3 cellular contexts compared by ENCODE assay signal in the genomic region with DNA sequence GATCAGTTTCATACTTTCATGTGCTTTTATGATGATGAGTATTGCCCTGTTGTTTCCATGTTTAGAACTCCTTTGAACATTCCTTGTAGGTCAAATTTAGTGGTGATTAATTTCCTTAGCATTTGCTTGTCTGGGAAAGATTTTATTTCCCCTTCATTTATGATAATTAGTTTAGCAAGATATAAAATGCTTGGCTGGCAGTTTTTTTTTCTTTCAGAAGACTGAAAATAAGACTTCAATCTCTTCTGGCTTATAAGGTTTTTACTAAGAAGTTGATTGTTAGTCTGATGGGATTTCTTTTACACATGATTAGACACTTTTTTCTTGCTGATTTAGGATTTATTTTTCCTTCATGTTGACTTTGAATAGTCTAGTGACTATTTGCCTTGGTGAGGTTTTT.
A peak's percentile ranks its signal among the peaks of the same experiment; 100 is the strongest.
TF ChIP-seq lines count a peak whose summit lies in the region.

No MANE protein-coding gene starts in this region.

TF ChIP-seq in A549, 52 proteins besides CTCF, POLR2A, EP300 and RAD21:
- TF ChIP-seq MAFK (IDR thresholded peaks at IDR 0.05; ENCODE audit: partially characterized antibody) (peak; percentile 73), KDM5A (IDR thresholded peaks at IDR 0.05) (no peak)

TF ChIP-seq in IMR-90, 13 proteins besides CTCF, POLR2A, EP300 and RAD21:
- TF ChIP-seq, protein P1, sequence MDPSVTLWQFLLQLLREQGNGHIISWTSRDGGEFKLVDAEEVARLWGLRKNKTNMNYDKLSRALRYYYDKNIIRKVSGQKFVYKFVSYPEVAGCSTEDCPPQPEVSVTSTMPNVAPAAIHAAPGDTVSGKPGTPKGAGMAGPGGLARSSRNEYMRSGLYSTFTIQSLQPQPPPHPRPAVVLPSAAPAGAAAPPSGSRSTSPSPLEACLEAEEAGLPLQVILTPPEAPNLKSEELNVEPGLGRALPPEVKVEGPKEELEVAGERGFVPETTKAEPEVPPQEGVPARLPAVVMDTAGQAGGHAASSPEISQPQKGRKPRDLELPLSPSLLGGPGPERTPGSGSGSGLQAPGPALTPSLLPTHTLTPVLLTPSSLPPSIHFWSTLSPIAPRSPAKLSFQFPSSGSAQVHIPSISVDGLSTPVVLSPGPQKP (IDR thresholded peaks at IDR 0.05; ENCODE audit: borderline replicate concordance, low read depth, low read length): no peak
- no peak for TF ChIP-seq MAZ (IDR thresholded peaks at IDR 0.05; ENCODE audit: borderline replicate concordance, low read depth, low read length)
- TF ChIP-seq, protein P2, sequence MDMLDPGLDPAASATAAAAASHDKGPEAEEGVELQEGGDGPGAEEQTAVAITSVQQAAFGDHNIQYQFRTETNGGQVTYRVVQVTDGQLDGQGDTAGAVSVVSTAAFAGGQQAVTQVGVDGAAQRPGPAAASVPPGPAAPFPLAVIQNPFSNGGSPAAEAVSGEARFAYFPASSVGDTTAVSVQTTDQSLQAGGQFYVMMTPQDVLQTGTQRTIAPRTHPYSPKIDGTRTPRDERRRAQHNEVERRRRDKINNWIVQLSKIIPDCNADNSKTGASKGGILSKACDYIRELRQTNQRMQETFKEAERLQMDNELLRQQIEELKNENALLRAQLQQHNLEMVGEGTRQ (IDR thresholded peaks at IDR 0.05; ENCODE audit: low read depth, low read length): no peak
- no peak for TF ChIP-seq RFX5 (IDR thresholded peaks at IDR 0.05; ENCODE audit: low read depth, low read length)
- no peak for TF ChIP-seq MXI1 (IDR thresholded peaks at IDR 0.05; ENCODE audit: borderline replicate concordance, low read depth, low read length)
- TF ChIP-seq MAFK (IDR thresholded peaks at IDR 0.05; ENCODE audit: low read depth, low read length): peak; percentile 67
- no peak for TF ChIP-seq SMC3 (IDR thresholded peaks at IDR 0.05; ENCODE audit: low read depth, low read length)
- no peak for TF ChIP-seq NFE2L2 (IDR thresholded peaks at IDR 0.05; ENCODE audit: low read depth, low read length)
- no peak for TF ChIP-seq CEBPB (IDR thresholded peaks at IDR 0.05; ENCODE audit: low read depth, low read length)
TF ChIP-seq in IMR-90: peak in this region for 1.

TF ChIP-seq in K562, 482 proteins besides CTCF, POLR2A, EP300 and RAD21:
- TF ChIP-seq JUNB (CRISPR knock-in tag; conservative IDR thresholded peaks at IDR 0.05): no peak
- no peak for TF ChIP-seq SMARCE1 (IDR thresholded peaks at IDR 0.05)
- TF ChIP-seq ZKSCAN1 (IDR thresholded peaks at IDR 0.05; ENCODE audit: low read depth, low read length): no peak
- no peak for TF ChIP-seq NFRKB (IDR thresholded peaks at IDR 0.05; ENCODE audit: low read depth)
- no peak for TF ChIP-seq TEAD1 (CRISPR knock-in tag; IDR thresholded peaks at IDR 0.05)
- peak; percentile 73 for TF ChIP-seq ZNF316 (IDR thresholded peaks at IDR 0.05)
- peak; percentile 44; the same call in 1 of the 2 replicates for TF ChIP-seq MAFG (tag; conservative IDR thresholded peaks at IDR 0.05)
- TF ChIP-seq, protein P3, sequence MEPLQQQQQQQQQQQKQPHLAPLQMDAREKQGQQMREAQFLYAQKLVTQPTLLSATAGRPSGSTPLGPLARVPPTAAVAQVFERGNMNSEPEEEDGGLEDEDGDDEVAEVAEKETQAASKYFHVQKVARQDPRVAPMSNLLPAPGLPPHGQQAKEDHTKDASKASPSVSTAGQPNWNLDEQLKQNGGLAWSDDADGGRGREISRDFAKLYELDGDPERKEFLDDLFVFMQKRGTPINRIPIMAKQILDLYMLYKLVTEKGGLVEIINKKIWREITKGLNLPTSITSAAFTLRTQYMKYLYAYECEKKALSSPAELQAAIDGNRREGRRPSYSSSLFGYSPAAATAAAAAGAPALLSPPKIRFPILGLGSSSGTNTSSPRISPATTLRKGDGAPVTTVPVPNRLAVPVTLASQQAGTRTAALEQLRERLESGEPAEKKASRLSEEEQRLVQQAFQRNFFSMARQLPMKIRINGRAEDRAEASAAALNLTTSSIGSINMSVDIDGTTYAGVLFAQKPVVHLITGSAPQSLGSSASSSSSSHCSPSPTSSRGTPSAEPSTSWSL (CRISPR knock-in tag; IDR thresholded peaks at IDR 0.05; ENCODE audit: borderline replicate concordance): no peak
- no peak for TF ChIP-seq ZNF551 (CRISPR knock-in tag; IDR thresholded peaks at IDR 0.05)
- TF ChIP-seq, protein P1 (CRISPR knock-in tag; IDR thresholded peaks at IDR 0.05): no peak
- no peak for TF ChIP-seq RCOR1 (IDR thresholded peaks at IDR 0.05; ENCODE audit: borderline replicate concordance in 1 of 2, low read depth in 2 of 2, low read length in 2 of 2)
- TF ChIP-seq TEAD2 (tag; IDR thresholded peaks at IDR 0.05): no peak
- TF ChIP-seq, protein P4, sequence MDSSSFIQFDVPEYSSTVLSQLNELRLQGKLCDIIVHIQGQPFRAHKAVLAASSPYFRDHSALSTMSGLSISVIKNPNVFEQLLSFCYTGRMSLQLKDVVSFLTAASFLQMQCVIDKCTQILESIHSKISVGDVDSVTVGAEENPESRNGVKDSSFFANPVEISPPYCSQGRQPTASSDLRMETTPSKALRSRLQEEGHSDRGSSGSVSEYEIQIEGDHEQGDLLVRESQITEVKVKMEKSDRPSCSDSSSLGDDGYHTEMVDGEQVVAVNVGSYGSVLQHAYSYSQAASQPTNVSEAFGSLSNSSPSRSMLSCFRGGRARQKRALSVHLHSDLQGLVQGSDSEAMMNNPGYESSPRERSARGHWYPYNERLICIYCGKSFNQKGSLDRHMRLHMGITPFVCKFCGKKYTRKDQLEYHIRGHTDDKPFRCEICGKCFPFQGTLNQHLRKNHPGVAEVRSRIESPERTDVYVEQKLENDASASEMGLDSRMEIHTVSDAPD (CRISPR knock-in tag; IDR thresholded peaks at IDR 0.05): no peak
- peak; percentile 47 for TF ChIP-seq MAFK (IDR thresholded peaks at IDR 0.05; ENCODE audit: low read length)
- TF ChIP-seq, protein P5, sequence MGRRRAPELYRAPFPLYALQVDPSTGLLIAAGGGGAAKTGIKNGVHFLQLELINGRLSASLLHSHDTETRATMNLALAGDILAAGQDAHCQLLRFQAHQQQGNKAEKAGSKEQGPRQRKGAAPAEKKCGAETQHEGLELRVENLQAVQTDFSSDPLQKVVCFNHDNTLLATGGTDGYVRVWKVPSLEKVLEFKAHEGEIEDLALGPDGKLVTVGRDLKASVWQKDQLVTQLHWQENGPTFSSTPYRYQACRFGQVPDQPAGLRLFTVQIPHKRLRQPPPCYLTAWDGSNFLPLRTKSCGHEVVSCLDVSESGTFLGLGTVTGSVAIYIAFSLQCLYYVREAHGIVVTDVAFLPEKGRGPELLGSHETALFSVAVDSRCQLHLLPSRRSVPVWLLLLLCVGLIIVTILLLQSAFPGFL (CRISPR knock-in tag; IDR thresholded peaks at IDR 0.05): no peak
- TF ChIP-seq MAFF (IDR thresholded peaks at IDR 0.05; ENCODE audit: low read length): 0 out of 2 replicates have a peak, but pooled peaks have one; percentile 51
- no peak for TF ChIP-seq SRSF3 (IDR thresholded peaks at IDR 0.05; ENCODE audit: insufficient read depth, low read length)
- TF ChIP-seq, protein P6, sequence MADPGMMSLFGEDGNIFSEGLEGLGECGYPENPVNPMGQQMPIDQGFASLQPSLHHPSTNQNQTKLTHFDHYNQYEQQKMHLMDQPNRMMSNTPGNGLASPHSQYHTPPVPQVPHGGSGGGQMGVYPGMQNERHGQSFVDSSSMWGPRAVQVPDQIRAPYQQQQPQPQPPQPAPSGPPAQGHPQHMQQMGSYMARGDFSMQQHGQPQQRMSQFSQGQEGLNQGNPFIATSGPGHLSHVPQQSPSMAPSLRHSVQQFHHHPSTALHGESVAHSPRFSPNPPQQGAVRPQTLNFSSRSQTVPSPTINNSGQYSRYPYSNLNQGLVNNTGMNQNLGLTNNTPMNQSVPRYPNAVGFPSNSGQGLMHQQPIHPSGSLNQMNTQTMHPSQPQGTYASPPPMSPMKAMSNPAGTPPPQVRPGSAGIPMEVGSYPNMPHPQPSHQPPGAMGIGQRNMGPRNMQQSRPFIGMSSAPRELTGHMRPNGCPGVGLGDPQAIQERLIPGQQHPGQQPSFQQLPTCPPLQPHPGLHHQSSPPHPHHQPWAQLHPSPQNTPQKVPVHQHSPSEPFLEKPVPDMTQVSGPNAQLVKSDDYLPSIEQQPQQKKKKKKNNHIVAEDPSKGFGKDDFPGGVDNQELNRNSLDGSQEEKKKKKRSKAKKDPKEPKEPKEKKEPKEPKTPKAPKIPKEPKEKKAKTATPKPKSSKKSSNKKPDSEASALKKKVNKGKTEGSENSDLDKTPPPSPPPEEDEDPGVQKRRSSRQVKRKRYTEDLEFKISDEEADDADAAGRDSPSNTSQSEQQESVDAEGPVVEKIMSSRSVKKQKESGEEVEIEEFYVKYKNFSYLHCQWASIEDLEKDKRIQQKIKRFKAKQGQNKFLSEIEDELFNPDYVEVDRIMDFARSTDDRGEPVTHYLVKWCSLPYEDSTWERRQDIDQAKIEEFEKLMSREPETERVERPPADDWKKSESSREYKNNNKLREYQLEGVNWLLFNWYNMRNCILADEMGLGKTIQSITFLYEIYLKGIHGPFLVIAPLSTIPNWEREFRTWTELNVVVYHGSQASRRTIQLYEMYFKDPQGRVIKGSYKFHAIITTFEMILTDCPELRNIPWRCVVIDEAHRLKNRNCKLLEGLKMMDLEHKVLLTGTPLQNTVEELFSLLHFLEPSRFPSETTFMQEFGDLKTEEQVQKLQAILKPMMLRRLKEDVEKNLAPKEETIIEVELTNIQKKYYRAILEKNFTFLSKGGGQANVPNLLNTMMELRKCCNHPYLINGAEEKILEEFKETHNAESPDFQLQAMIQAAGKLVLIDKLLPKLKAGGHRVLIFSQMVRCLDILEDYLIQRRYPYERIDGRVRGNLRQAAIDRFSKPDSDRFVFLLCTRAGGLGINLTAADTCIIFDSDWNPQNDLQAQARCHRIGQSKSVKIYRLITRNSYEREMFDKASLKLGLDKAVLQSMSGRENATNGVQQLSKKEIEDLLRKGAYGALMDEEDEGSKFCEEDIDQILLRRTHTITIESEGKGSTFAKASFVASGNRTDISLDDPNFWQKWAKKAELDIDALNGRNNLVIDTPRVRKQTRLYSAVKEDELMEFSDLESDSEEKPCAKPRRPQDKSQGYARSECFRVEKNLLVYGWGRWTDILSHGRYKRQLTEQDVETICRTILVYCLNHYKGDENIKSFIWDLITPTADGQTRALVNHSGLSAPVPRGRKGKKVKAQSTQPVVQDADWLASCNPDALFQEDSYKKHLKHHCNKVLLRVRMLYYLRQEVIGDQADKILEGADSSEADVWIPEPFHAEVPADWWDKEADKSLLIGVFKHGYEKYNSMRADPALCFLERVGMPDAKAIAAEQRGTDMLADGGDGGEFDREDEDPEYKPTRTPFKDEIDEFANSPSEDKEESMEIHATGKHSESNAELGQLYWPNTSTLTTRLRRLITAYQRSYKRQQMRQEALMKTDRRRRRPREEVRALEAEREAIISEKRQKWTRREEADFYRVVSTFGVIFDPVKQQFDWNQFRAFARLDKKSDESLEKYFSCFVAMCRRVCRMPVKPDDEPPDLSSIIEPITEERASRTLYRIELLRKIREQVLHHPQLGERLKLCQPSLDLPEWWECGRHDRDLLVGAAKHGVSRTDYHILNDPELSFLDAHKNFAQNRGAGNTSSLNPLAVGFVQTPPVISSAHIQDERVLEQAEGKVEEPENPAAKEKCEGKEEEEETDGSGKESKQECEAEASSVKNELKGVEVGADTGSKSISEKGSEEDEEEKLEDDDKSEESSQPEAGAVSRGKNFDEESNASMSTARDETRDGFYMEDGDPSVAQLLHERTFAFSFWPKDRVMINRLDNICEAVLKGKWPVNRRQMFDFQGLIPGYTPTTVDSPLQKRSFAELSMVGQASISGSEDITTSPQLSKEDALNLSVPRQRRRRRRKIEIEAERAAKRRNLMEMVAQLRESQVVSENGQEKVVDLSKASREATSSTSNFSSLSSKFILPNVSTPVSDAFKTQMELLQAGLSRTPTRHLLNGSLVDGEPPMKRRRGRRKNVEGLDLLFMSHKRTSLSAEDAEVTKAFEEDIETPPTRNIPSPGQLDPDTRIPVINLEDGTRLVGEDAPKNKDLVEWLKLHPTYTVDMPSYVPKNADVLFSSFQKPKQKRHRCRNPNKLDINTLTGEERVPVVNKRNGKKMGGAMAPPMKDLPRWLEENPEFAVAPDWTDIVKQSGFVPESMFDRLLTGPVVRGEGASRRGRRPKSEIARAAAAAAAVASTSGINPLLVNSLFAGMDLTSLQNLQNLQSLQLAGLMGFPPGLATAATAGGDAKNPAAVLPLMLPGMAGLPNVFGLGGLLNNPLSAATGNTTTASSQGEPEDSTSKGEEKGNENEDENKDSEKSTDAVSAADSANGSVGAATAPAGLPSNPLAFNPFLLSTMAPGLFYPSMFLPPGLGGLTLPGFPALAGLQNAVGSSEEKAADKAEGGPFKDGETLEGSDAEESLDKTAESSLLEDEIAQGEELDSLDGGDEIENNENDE (IDR thresholded peaks at IDR 0.05; ENCODE audit: low read depth, low read length): no peak
TF ChIP-seq in K562: peak in this region for 4.
